8 cellular contexts compared by ENCODE assay signal in the genomic region with DNA sequence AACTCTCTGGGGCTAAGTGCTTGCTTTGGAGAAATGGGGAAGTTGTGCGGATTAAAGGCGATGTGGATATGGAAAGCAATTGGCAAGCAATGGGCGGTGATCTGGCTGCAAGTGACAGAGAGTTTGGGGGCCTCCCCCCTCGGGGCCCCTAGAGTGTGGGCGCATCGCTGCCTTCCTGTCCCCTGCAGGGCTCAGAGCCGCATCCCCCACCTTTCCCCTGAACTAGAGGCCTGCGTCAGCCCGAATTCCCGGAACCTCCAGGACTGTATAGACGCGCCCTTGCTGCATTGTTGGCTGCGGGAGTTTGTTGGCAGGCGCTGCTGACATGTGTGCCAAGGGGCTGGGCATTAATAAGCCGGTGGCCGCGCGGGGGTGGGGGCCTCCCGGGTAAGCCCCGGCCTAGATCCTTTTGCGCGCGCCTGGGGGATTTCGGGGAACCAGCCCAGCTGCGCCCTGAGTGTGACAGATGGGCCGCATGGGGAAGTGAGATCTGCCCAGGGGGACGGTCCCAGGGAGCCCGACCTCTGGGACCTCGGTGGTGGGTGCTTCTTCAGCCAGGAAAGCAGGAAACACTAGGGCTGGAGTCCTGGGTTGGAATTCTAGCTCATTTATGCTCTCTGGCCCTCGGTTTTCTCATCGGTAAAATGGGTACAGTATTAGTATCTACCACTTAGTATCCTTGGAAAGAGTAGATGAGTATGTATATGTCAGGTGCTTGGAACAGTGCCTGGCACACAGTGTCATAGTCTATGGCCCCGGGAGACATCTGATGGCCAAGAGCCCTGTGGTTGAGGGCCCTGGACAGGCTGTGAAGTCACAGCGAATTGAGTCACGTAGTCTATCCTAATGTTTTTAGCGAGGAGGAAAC. TPM values are rescaled to one million over a fixed set of nuclear protein-coding genes. Genes with fewer than 3 reads are reported as not detected.
DNase-seq lines count a peak whose midpoint lies in the region; ATAC-seq, FAIRE-seq and TF ChIP-seq lines count a peak whose summit lies in the region.

No MANE protein-coding gene starts in this region.

- H3K27me3 ChIP-seq in ectodermal cell (ENCODE audit: control insufficient read depth, insufficient read depth, low read length, poor library complexity, severe bottlenecking): peaks cover 10% of the 10 kb centered on the region

- H3K36me3 ChIP-seq in ectodermal cell (ENCODE audit: control insufficient read depth, insufficient read depth, low read length): no peaks in the 10 kb centered on the region

- no peaks in the 10 kb centered on the region for H3K4me1 ChIP-seq in ectodermal cell (ENCODE audit: control insufficient read depth, insufficient read depth, low read length)

- no peak; the same call in 1 of the 2 replicates for TF ChIP-seq POLR2A in GM12891 (IDR thresholded peaks at IDR 0.05; ENCODE audit: low read depth, low read length)

- H3K4me3 ChIP-seq in ectodermal cell (ENCODE audit: insufficient read depth, low read depth, low read length): peak overlapping the region; percentile 81

- 18 to 19% methylated on average over 35 of the region's 35 CpGs for WGBS in ectodermal cell, 2 experiments

- no peak overlapping the region for H3K27ac ChIP-seq in ectodermal cell (ENCODE audit: insufficient read depth, low read depth, low read length, poor library complexity, severe bottlenecking)

- no peaks in the 10 kb centered on the region for H3K9me3 ChIP-seq in ectodermal cell (ENCODE audit: control insufficient read depth, low read length)

- FAIRE-seq in GM12891 (lab: Jason Lieb, UNC): no peak

- DNase-seq in GM12891 (ENCODE audit: insufficient read length, low spot score) (no peak), NCI-H345 treated with DMSO at 0.1 percent for 48 hours (lab: John Stamatoyannopoulos, UW; ENCODE audit: unreplicated experiment) (peak; percentile 27), lung microvascular endothelial cell (ENCODE audit: low read depth in 2 of 2) (peak; percentile 71 to 90), NCI-H1930 (lab: John Stamatoyannopoulos, UW) (no peak)
- peak; percentile 73 to 80 for DNase-seq in activated CD4-positive, alpha-beta T cell treated with anti-CD3 and anti-CD28 coated beads, Interleukin-2, amount 50 U/mL, for 48 hours
- DNase-seq in stimulated activated CD8-positive, alpha-beta memory T cell treated with anti-CD3 and anti-CD28 coated beads, Interleukin-12 subunit alpha, Interleukin-12 subunit beta, amount 100 ng/mL, for 4 hours (ENCODE audit: low read depth): peak; percentile 49

- ATAC-seq in HG02852 (IDR thresholded peaks at IDR 0.05; ENCODE audit: unreplicated experiment): peak; percentile 57

TF ChIP-seq in GM12891, 5 proteins besides CTCF, POLR2A, EP300 and RAD21:
- 0 out of 2 replicates have a peak, but pooled peaks have one; percentile 8 for TF ChIP-seq TAF1 (IDR thresholded peaks at IDR 0.05; ENCODE audit: low read depth, low read length)
- no peak for TF ChIP-seq POLR2AphosphoS5 (IDR thresholded peaks at IDR 0.05; ENCODE audit: low read depth, low read length)
- TF ChIP-seq SPI1 (IDR thresholded peaks at IDR 0.05; ENCODE audit: low read depth, low read length): peak; percentile 94
- no peak for TF ChIP-seq PAX5 (IDR thresholded peaks at IDR 0.05; ENCODE audit: insufficient read depth, low read length, severe bottlenecking)
- 0 out of 2 replicates have a peak, but pooled peaks have one; percentile 38 for TF ChIP-seq POU2F2 (IDR thresholded peaks at IDR 0.05; ENCODE audit: low read depth, low read length)

RNA-seq across cellular contexts. Expression of gene EEF2K, which starts 1.0 kb away (rescaled TPM):
- 8.1 TPM for polyA plus RNA-seq in GM12891 (2012; ENCODE audit: low read depth, missing spikeins)
- polyA plus RNA-seq in ectodermal cell (2013, experiment 1 of 4): 9.8 TPM
- 10.2 TPM for polyA plus RNA-seq in ectodermal cell (2013, experiment 2 of 4)
- 5.8 TPM for polyA plus RNA-seq in ectodermal cell (2013, experiment 3 of 4)
- polyA plus RNA-seq in ectodermal cell (2013, experiment 4 of 4): 6.4 TPM
- total RNA-seq in lung microvascular endothelial cell: 33.3 and 36.7 TPM in 2 replicates

RNA-seq across cellular contexts. Expression of gene SDR42E2, which starts 44.8 kb away (rescaled TPM):
- 0.05 TPM for polyA plus RNA-seq in GM12891 (2012; ENCODE audit: low read depth, missing spikeins)
- not detected for polyA plus RNA-seq in ectodermal cell (2013, experiment 1 of 4)
- polyA plus RNA-seq in ectodermal cell (2013, experiment 2 of 4): 0.07 TPM
- polyA plus RNA-seq in ectodermal cell (2013, experiment 3 of 4): not detected
- not detected for polyA plus RNA-seq in ectodermal cell (2013, experiment 4 of 4)
- 0.20 and 0.22 TPM in 2 replicates for total RNA-seq in lung microvascular endothelial cell

Comparison
In these comparisons a context has a peak if more than half of its experiments do, and no peak if none do; other contexts are left out.
1. DNase-seq: peak in NCI-H345 treated with DMSO at 0.1 percent for 48 hours (single experiment), activated CD4-positive, alpha-beta T cell treated with anti-CD3 and anti-CD28 coated beads, Interleukin-2, amount 50 U/mL, for 48 hours (2 of 2), lung microvascular endothelial cell (2 of 2) and stimulated activated CD8-positive, alpha-beta memory T cell treated with anti-CD3 and anti-CD28 coated beads, Interleukin-12 subunit alpha, Interleukin-12 subunit beta, amount 100 ng/mL, for 4 hours (single experiment); none in GM12891 (single experiment) and NCI-H1930 (0 of 2).